In the genomic region with DNA sequence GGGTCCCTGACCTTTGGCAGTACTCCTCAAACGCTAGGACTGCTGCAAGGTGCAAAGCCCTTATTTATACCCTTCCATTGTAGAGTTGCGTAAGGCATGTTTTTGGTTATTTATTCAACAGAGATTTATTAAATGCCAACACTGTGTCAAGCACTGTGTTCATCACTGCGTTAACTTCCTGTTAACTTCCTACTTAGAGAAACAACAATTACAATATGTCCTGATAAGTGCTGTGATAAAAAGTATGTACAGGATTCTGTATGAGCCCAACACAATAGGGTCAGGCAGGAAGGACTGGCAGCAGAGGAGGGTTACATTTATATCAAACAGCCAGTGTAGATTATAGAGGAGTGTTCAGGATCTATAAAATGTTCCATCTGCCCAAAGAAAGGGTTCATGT, we compare ENCODE assay signal across 8 cellular contexts.
"Had no signal": no experiment of that assay in that cellular context is flagged by ENCODE, and none has a peak within 500 bp of the region (broad histone marks: within the 10 kb centered on the region; RNA-seq: fewer than 3 reads in every experiment).

No MANE protein-coding gene starts in this region.

- H3K27ac ChIP-seq: GM23248 had no signal

- H3K9me3 ChIP-seq: HAP-1 had no signal

- FAIRE-seq: HTR-8/SVneo had no signal

- H2AFZ ChIP-seq: GM23248 had no signal

- DNase-seq: GM23248, GOT3, H7, HFFc6, KBM-7 had no signal

- H3K36me3 ChIP-seq: HAP-1 had no signal

- H3K9ac ChIP-seq: GM23248 had no signal

- ATAC-seq: HCT116 had no signal

- H3K4me1 ChIP-seq: HAP-1 had no signal

- H3K4me3 ChIP-seq: GM23248, HAP-1 had no signal
